12 cellular contexts compared by ENCODE assay signal in the genomic region with DNA sequence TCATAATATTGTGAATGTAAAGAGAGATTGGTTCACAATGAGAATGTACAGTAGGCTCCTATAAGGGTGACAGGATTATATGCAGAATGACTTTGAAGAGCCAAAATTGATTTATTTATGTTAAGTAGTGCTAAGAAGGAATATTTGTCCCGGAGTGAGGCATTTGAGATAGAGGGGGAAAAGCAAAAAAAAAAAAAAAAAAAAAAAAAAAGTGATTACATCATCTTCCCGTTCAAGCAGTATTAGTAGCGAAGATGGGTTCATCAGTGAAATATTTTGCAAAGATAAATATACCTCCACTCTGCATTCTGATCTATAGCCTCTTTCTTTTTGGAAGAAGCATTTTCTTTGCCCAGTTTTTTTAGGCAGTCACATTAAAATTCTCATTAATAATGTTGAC.
DNase-seq lines count a peak whose midpoint lies in the region; ATAC-seq and TF ChIP-seq lines count a peak whose summit lies in the region.
"Had no signal": no experiment of that assay in that cellular context is flagged by ENCODE, and none has a peak within 500 bp of the region (broad histone marks: within the 10 kb centered on the region; RNA-seq: fewer than 3 reads in every experiment).

No MANE protein-coding gene starts in this region.

- peaks cover 49% of the 10 kb centered on the region for H3K4me1 ChIP-seq in psoas muscle

- H3K9me3 ChIP-seq in psoas muscle: no peaks in the 10 kb centered on the region

- H3K4me1 Mint-ChIP-seq in Calu3 (ENCODE audit: low read depth, unreplicated experiment): peaks cover 60% of the 10 kb centered on the region

- H3K36me3 Mint-ChIP-seq in Calu3 (ENCODE audit: insufficient read depth, unreplicated experiment): peaks cover 71% of the 10 kb centered on the region

- TF ChIP-seq CTCF in Calu3 (IDR thresholded peaks at IDR 0.05; ENCODE audit: unreplicated experiment) (no peak), WI38 (IDR thresholded peaks at IDR 0.05; ENCODE audit: low read depth, low read length) (no peak), foreskin fibroblast (IDR thresholded peaks at IDR 0.05; ENCODE audit: low read depth, low read length) (no peak), psoas muscle (IDR thresholded peaks at IDR 0.05) (no peak)

- no TSS peak for BruUV-seq in Calu3 (replicated peaks; lab: Mats Ljungman, UMichigan)

- H3K4me3 Mint-ChIP-seq in Calu3 (ENCODE audit: low read depth, unreplicated experiment): peak overlapping the region; percentile 79

- ATAC-seq in psoas muscle (no peak), GM21717 (IDR thresholded peaks at IDR 0.05; ENCODE audit: unreplicated experiment) (no peak), HG02840 (IDR thresholded peaks at IDR 0.05; ENCODE audit: low FRiP score, unreplicated experiment) (no peak)
- ATAC-seq: stimulated activated naive CD8-positive, alpha-beta T cell treated with anti-CD3 and anti-CD28 coated beads, Interleukin-15, amount 100 ng/mL, for 72 hours had no signal

- intact Hi-C loops in Calu3 (cut with micrococcal nuclease; ENCODE audit: unreplicated experiment): loop anchor here (2.0 to 10.0 kb wide), 5 partner anchors 43 to 455 kb away; no protein-coding TSS in a partner anchor
- intact Hi-C loops in psoas muscle (cut with DNase I): loop anchor here (2.0 to 5.0 kb wide), 6 partner anchors 153 to 718 kb away; no protein-coding TSS in a partner anchor

- 15 to 38% (median 22%) methylated on average over 3 of the region's 3 CpGs for WGBS in psoas muscle, 3 donors

- peaks cover 4 to 35% of the 10 kb centered on the region in 2 donors for H3K36me3 ChIP-seq in psoas muscle (ENCODE audit: insufficient read depth in 1 of 2, low read depth in 1 of 2)

- CTCF ChIA-PET in Calu3 (lab: Charles Lee): interaction anchor here (0.9 kb wide), 1 partner anchor 70 kb away, joined by 3 read pairs; no protein-coding TSS in a partner anchor

- DNase-seq in Calu3 (no peak), foreskin fibroblast (no peak), psoas muscle (no peak), SW 1271 (lab: John Stamatoyannopoulos, UW) (no peak), AG08395 (ENCODE audit: low spot score) (no peak)
- DNase-seq: activated gamma-delta T cell; NCI-H1436 treated with DMSO at 0.1 percent for 48 hours; occipital lobe; stimulated activated naive CD8-positive, alpha-beta T cell treated with anti-CD3 and anti-CD28 coated beads, Interleukin-15, amount 100 ng/mL, for 72 hours had no signal

- H3K27ac ChIP-seq in psoas muscle: peak overlapping the region; percentile 95

- no peaks in the 10 kb centered on the region for H3K9me3 Mint-ChIP-seq in Calu3 (ENCODE audit: low read depth, unreplicated experiment)
- H3K9me3 Mint-ChIP-seq: stimulated activated naive CD8-positive, alpha-beta T cell treated with anti-CD3 and anti-CD28 coated beads, Interleukin-15, amount 100 ng/mL, for 72 hours had no signal

- H3K27ac Mint-ChIP-seq in Calu3 (ENCODE audit: unreplicated experiment): peak overlapping the region; percentile 84
- H3K27ac Mint-ChIP-seq: stimulated activated naive CD8-positive, alpha-beta T cell treated with anti-CD3 and anti-CD28 coated beads, Interleukin-15, amount 100 ng/mL, for 72 hours had no signal

- H3K4me3 ChIP-seq in WI38 (ENCODE audit: low read depth, low read length): peak overlapping the region; percentile 63
- H3K4me3 ChIP-seq in foreskin fibroblast (ENCODE audit: low read depth in 1 of 2, low read length in 2 of 2): peak overlapping the region; percentile 51 to 55
- peak overlapping the region; percentile 77 for H3K4me3 ChIP-seq in psoas muscle

- no peaks in the 10 kb centered on the region for H3K27me3 Mint-ChIP-seq in Calu3 (ENCODE audit: unreplicated experiment)
- H3K27me3 Mint-ChIP-seq: stimulated activated naive CD8-positive, alpha-beta T cell treated with anti-CD3 and anti-CD28 coated beads, Interleukin-15, amount 100 ng/mL, for 72 hours had no signal

- no peaks in the 10 kb centered on the region for H3K27me3 ChIP-seq in psoas muscle (ENCODE audit: insufficient read depth in 3 of 3, low read length in 2 of 3)
